ENCODE assay signal across 8 cellular contexts in the genomic region with DNA sequence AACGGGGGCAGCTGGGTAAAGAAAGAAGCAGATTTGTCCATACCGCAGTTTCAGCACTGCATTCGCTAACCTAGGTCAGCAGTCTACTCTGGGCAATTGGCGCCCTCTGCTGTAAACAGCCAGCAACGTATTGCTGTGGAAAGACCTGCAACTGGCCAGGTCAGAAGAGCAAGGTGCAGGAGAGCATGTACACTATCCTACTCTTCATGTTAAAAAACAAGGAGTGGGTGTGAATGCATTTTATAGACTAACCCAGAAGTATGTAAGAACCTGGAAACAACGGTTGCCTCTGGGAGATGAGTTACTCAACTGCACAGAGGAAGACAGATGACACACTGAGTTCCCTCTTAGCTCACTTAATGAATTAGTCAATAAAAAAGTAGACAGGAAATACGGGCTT. TPM values are rescaled to one million over a fixed set of nuclear protein-coding genes. Genes with fewer than 3 reads are reported as not detected.
A peak's percentile ranks its signal among the peaks of the same experiment; 100 is the strongest.
DNase-seq lines count a peak whose midpoint lies in the region; ATAC-seq and TF ChIP-seq lines count a peak whose summit lies in the region.

No MANE protein-coding gene starts in this region.

- peaks cover 39% of the 10 kb centered on the region for H3K4me1 Mint-ChIP-seq in activated CD4-positive, alpha-beta T cell treated with anti-CD3 and anti-CD28 coated beads for 36 hours
- peaks cover 26% of the 10 kb centered on the region for H3K4me1 Mint-ChIP-seq in chondrocyte (ENCODE audit: low read depth)

- TF ChIP-seq CTCF in AG09309 (IDR thresholded peaks at IDR 0.05; ENCODE audit: control insufficient read depth, insufficient read depth, low read depth, low read length, missing control alignments), result peak; percentile 85
- TF ChIP-seq CTCF in chondrocyte (IDR thresholded peaks at IDR 0.05), result peak; percentile 91
- peak; percentile 69 for TF ChIP-seq CTCF in liver (IDR thresholded peaks at IDR 0.05; ENCODE audit: low read depth, low read length, missing input control)

- H3K9ac ChIP-seq in liver (ENCODE audit: low read depth in 1 of 2, low read length in 2 of 2), result peak overlapping the region in 1 of 2 donors; percentile 7

- CTCF ChIA-PET in activated CD4-positive, alpha-beta T cell treated with anti-CD3 and anti-CD28 coated beads for 36 hours (lab: Charles Lee), result interaction anchor here (0.6 to 5.8 kb wide), 27 partner anchors 9 to 158 kb away, joined by 3 to 114 read pairs (median 5); a partner anchor contains a TSS

- H3K4me3 ChIP-seq in AG09309 (ENCODE audit: control insufficient read depth, low read depth, low read length) (no peak overlapping the region), liver (ENCODE audit: low read depth in 1 of 3, low read length in 3 of 3) (no peak overlapping the region)

- H3K4me3 Mint-ChIP-seq in activated CD4-positive, alpha-beta T cell treated with anti-CD3 and anti-CD28 coated beads for 36 hours, result no peak overlapping the region
- H3K4me3 Mint-ChIP-seq in chondrocyte (ENCODE audit: unreplicated experiment), result no peak overlapping the region

- no peaks in the 10 kb centered on the region for H3K9me3 Mint-ChIP-seq in activated CD4-positive, alpha-beta T cell treated with anti-CD3 and anti-CD28 coated beads for 36 hours (ENCODE audit: low read depth)
- no peaks in the 10 kb centered on the region for H3K9me3 Mint-ChIP-seq in chondrocyte (ENCODE audit: low read depth)

- H3K4me1 ChIP-seq in liver (ENCODE audit: control insufficient read depth in 4 of 4, insufficient read depth in 4 of 4, low read length in 3 of 4), result peaks cover 4 to 20% (median 14%) of the 10 kb centered on the region in 4 donors

- ATAC-seq in GM18858 (IDR thresholded peaks at IDR 0.05; ENCODE audit: unreplicated experiment) (peak; percentile 93), HG03066 (IDR thresholded peaks at IDR 0.05; ENCODE audit: low read depth, unreplicated experiment) (peak; percentile 63)
- ATAC-seq in activated CD4-positive, alpha-beta T cell treated with anti-CD3 and anti-CD28 coated beads for 36 hours, result peak; percentile 98

- DNase-seq in AG09309 (ENCODE audit: low read depth) (no peak), NCI-H2227 (lab: John Stamatoyannopoulos, UW; ENCODE audit: unreplicated experiment) (peak; percentile 73), chondrocyte (ENCODE audit: low spot score) (no peak)
- peak; percentile 85 for DNase-seq in activated CD4-positive, alpha-beta T cell treated with anti-CD3 and anti-CD28 coated beads for 36 hours
- DNase-seq in stimulated activated CD8-positive, alpha-beta memory T cell treated with anti-CD3 and anti-CD28 coated beads, Interleukin-12 subunit alpha, Interleukin-12 subunit beta, amount 100 ng/mL, for 1 hour (ENCODE audit: low read depth), result peak; percentile 55

- H3K36me3 Mint-ChIP-seq in activated CD4-positive, alpha-beta T cell treated with anti-CD3 and anti-CD28 coated beads for 36 hours (ENCODE audit: low read depth), result peaks cover 33% of the 10 kb centered on the region
- H3K36me3 Mint-ChIP-seq in chondrocyte (ENCODE audit: low read depth), result peaks cover 14% of the 10 kb centered on the region

- no peaks in the 10 kb centered on the region for H3K9me3 ChIP-seq in liver (ENCODE audit: control insufficient read depth in 4 of 4, low read length in 3 of 4)

- no peaks in the 10 kb centered on the region for H3K27me3 ChIP-seq in liver (ENCODE audit: control insufficient read depth in 4 of 4, insufficient read depth in 4 of 4, low read length in 3 of 4)

- 17% methylated on average over 7 of the region's 7 CpGs for WGBS in liver

- H3K27ac Mint-ChIP-seq in activated CD4-positive, alpha-beta T cell treated with anti-CD3 and anti-CD28 coated beads for 36 hours, result no peak overlapping the region
- no peak overlapping the region for H3K27ac Mint-ChIP-seq in chondrocyte (ENCODE audit: unreplicated experiment)

- POLR2A ChIA-PET in activated CD4-positive, alpha-beta T cell treated with anti-CD3 and anti-CD28 coated beads for 36 hours (lab: Charles Lee), result no interaction called here

- peak; percentile 79 to 85 for TF ChIP-seq RAD21 in liver (IDR thresholded peaks at IDR 0.05)

- intact Hi-C loops in activated CD4-positive, alpha-beta T cell treated with anti-CD3 and anti-CD28 coated beads for 36 hours (cut with DNase I, micrococcal nuclease), result loop anchor here (1.0 to 10.0 kb wide), 5 partner anchors 39 to 241 kb away; a partner anchor contains a TSS

- H3K36me3 ChIP-seq in liver (ENCODE audit: control insufficient read depth in 4 of 4, insufficient read depth in 3 of 4, low read depth in 1 of 4, low read length in 3 of 4), result peaks cover 6 to 26% (median 19%) of the 10 kb centered on the region in 4 donors

- no peak overlapping the region for H3K27ac ChIP-seq in liver (ENCODE audit: low read depth in 1 of 2, low read length in 2 of 2)

- no peaks in the 10 kb centered on the region for H3K27me3 Mint-ChIP-seq in activated CD4-positive, alpha-beta T cell treated with anti-CD3 and anti-CD28 coated beads for 36 hours
- no peaks in the 10 kb centered on the region for H3K27me3 Mint-ChIP-seq in chondrocyte (ENCODE audit: low read depth)

TF ChIP-seq in liver, 16 proteins besides CTCF, POLR2A, EP300 and RAD21 (continues in another document):
- peak; percentile 47 to 57 for TF ChIP-seq RXRA (IDR thresholded peaks at IDR 0.05)
- TF ChIP-seq GABPA (IDR thresholded peaks at IDR 0.05 in 1 of 2, conservative IDR thresholded peaks at IDR 0.05 in 1 of 2), result no peak
- TF ChIP-seq FOXA2 (IDR thresholded peaks at IDR 0.05), result peak; percentile 50
- TF ChIP-seq FOXA1 (IDR thresholded peaks at IDR 0.05), result peak; percentile 19
- TF ChIP-seq EGR1 (IDR thresholded peaks at IDR 0.05; ENCODE audit: low read depth in 2 of 2), result no peak
- TF ChIP-seq, protein P1, sequence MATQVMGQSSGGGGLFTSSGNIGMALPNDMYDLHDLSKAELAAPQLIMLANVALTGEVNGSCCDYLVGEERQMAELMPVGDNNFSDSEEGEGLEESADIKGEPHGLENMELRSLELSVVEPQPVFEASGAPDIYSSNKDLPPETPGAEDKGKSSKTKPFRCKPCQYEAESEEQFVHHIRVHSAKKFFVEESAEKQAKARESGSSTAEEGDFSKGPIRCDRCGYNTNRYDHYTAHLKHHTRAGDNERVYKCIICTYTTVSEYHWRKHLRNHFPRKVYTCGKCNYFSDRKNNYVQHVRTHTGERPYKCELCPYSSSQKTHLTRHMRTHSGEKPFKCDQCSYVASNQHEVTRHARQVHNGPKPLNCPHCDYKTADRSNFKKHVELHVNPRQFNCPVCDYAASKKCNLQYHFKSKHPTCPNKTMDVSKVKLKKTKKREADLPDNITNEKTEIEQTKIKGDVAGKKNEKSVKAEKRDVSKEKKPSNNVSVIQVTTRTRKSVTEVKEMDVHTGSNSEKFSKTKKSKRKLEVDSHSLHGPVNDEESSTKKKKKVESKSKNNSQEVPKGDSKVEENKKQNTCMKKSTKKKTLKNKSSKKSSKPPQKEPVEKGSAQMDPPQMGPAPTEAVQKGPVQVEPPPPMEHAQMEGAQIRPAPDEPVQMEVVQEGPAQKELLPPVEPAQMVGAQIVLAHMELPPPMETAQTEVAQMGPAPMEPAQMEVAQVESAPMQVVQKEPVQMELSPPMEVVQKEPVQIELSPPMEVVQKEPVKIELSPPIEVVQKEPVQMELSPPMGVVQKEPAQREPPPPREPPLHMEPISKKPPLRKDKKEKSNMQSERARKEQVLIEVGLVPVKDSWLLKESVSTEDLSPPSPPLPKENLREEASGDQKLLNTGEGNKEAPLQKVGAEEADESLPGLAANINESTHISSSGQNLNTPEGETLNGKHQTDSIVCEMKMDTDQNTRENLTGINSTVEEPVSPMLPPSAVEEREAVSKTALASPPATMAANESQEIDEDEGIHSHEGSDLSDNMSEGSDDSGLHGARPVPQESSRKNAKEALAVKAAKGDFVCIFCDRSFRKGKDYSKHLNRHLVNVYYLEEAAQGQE (IDR thresholded peaks at IDR 0.05), result peak; percentile 47
- TF ChIP-seq TAF1 (conservative IDR thresholded peaks at IDR 0.05), result no peak
- TF ChIP-seq, protein P2, sequence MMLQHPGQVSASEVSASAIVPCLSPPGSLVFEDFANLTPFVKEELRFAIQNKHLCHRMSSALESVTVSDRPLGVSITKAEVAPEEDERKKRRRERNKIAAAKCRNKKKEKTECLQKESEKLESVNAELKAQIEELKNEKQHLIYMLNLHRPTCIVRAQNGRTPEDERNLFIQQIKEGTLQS (IDR thresholded peaks at IDR 0.05), result no peak
- TF ChIP-seq NR2F2 (IDR thresholded peaks at IDR 0.05), result peak; percentile 26
- TF ChIP-seq JUND (IDR thresholded peaks at IDR 0.05), result no peak
- TF ChIP-seq YY1 (IDR thresholded peaks at IDR 0.05), result no peak
- no peak for TF ChIP-seq HNF4G (IDR thresholded peaks at IDR 0.05)
- peak; percentile 88 to 89 for TF ChIP-seq HNF4A (conservative IDR thresholded peaks at IDR 0.05)
- TF ChIP-seq, protein P3, sequence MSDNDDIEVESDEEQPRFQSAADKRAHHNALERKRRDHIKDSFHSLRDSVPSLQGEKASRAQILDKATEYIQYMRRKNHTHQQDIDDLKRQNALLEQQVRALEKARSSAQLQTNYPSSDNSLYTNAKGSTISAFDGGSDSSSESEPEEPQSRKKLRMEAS (IDR thresholded peaks at IDR 0.05), result no peak
- TF ChIP-seq, protein P4, sequence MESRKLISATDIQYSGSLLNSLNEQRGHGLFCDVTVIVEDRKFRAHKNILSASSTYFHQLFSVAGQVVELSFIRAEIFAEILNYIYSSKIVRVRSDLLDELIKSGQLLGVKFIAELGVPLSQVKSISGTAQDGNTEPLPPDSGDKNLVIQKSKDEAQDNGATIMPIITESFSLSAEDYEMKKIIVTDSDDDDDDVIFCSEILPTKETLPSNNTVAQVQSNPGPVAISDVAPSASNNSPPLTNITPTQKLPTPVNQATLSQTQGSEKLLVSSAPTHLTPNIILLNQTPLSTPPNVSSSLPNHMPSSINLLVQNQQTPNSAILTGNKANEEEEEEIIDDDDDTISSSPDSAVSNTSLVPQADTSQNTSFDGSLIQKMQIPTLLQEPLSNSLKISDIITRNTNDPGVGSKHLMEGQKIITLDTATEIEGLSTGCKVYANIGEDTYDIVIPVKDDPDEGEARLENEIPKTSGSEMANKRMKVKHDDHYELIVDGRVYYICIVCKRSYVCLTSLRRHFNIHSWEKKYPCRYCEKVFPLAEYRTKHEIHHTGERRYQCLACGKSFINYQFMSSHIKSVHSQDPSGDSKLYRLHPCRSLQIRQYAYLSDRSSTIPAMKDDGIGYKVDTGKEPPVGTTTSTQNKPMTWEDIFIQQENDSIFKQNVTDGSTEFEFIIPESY (IDR thresholded peaks at IDR 0.05), result no peak

RNA-seq across cellular contexts. Expression of a gene that starts 6.2 kb away (rescaled TPM):
- total RNA-seq in activated CD4-positive, alpha-beta T cell treated with anti-CD3 and anti-CD28 coated beads for 36 hours, result 10 to 100 TPM; 90.7 to 97.1 TPM
- total RNA-seq in chondrocyte, result 32.9 to 42.4 TPM (median 33.6 TPM) in 3 replicates
- 10 to 100 TPM; 21.7 to 64.0 TPM for total RNA-seq in liver
- polyA plus RNA-seq in liver, result 10 to 100 TPM; 50.0 to 72.9 TPM

RNA-seq across cellular contexts. Expression of a gene that starts 44.2 kb away (rescaled TPM):
- 1 to 10 TPM; 7.0 to 8.8 TPM for total RNA-seq in activated CD4-positive, alpha-beta T cell treated with anti-CD3 and anti-CD28 coated beads for 36 hours
- total RNA-seq in chondrocyte, result 12.1 to 16.3 TPM (median 14.3 TPM) in 3 replicates
- 1 to 10 TPM; 4.2 to 6.2 TPM for total RNA-seq in liver
- 1 to 10 TPM; 1.7 to 3.3 TPM for polyA plus RNA-seq in liver

RNA-seq across cellular contexts. Expression of a gene that starts 50.2 kb away (rescaled TPM):
- total RNA-seq in activated CD4-positive, alpha-beta T cell treated with anti-CD3 and anti-CD28 coated beads for 36 hours, result 1 to 10 TPM; 4.3 to 5.1 TPM
- total RNA-seq in chondrocyte, result 4.5 to 8.0 TPM (median 5.0 TPM) in 3 replicates
- total RNA-seq in liver, result 1 to 10 TPM; 2.5 to 3.0 TPM
- polyA plus RNA-seq in liver, result 1 to 10 TPM; 1.0 to 1.2 TPM

Comparison
In these comparisons a context has a peak if more than half of its experiments do, and no peak if none do; other contexts are left out.
1. DNase-seq: peak in NCI-H2227 (single experiment), activated CD4-positive, alpha-beta T cell treated with anti-CD3 and anti-CD28 coated beads for 36 hours (single experiment) and stimulated activated CD8-positive, alpha-beta memory T cell treated with anti-CD3 and anti-CD28 coated beads, Interleukin-12 subunit alpha, Interleukin-12 subunit beta, amount 100 ng/mL, for 1 hour (single experiment); none in AG09309 (single experiment) and chondrocyte (single experiment).
2. Peak in every context shown above with its lines, with median percentiles within 50 percentile points of each other: CTCF ChIP-seq and ATAC-seq.